Comparison of ENCODE assay signal across 17 cellular contexts in the genomic region with DNA sequence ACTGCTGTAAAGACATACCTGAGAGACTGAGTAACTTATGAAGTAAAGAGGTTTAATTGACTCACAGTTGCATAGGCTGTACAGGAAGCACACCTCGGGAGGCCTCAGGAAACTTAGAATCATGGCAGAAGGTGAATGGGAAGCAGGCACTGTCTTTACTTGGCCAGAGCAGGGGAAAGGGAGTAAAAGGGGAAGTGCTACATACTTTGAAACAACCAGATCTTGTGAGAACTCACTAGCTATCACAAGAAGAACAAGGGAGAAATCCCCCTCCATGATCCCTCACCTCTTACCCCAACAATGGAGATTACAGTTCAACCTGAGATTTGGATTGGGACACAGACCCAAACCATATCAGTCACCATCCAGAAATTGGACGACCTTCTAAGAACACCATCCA.
DNase-seq lines count a peak whose midpoint lies in the region; ATAC-seq, FAIRE-seq and TF ChIP-seq lines count a peak whose summit lies in the region.
"Had no signal": no experiment of that assay in that cellular context is flagged by ENCODE, and none has a peak within 500 bp of the region (broad histone marks: within the 10 kb centered on the region; RNA-seq: fewer than 3 reads in every experiment).

No MANE protein-coding gene starts in this region.

- no peak overlapping the region for H3K56ac ChIP-seq in H9 (ENCODE audit: insufficient read length, low read depth, low read length)

- no peak overlapping the region for H3K9ac ChIP-seq in DND-41 (ENCODE audit: low read depth, low read length)
- H3K9ac ChIP-seq in Karpas-422 (ENCODE audit: low read length) = no peak overlapping the region
- no peak overlapping the region for H3K9ac ChIP-seq in K562 (ENCODE audit: insufficient read depth in 1 of 2, low read depth in 2 of 2, low read length in 2 of 2)
- H3K9ac ChIP-seq in H9 (ENCODE audit: extremely low read depth, insufficient read length, low read length) = no peak overlapping the region

- H3K4me1 ChIP-seq in DND-41 (ENCODE audit: insufficient read depth, low read length) (no peaks in the 10 kb centered on the region), Karpas-422 (ENCODE audit: low read length) (no peaks in the 10 kb centered on the region), K562 (replicated peaks in 1 of 2; ENCODE audit: control insufficient read depth in 2 of 2, insufficient read depth in 2 of 2, low read length in 2 of 2) (no peaks in the 10 kb centered on the region), H9 (ENCODE audit: insufficient read depth, low read length) (no peaks in the 10 kb centered on the region)

- POLR2A ChIA-PET in K562 (lab: Yijun Ruan, JAX) = no interaction called here
- POLR2A ChIA-PET in RWPE1 (lab: Yijun Ruan, JAX; ENCODE audit: low non-redundant PET) = no interaction called here

- H3K4me2 ChIP-seq in DND-41 (ENCODE audit: insufficient read depth, low read length) (no peak overlapping the region), Karpas-422 (ENCODE audit: low read depth, low read length, poor library complexity, severe bottlenecking) (no peak overlapping the region), K562 (ENCODE audit: insufficient read depth, low read length) (no peak overlapping the region), H9 (ENCODE audit: insufficient read depth, insufficient read length, low read length) (no peak overlapping the region)

- H3K4me1 Mint-ChIP-seq in H9 = no peaks in the 10 kb centered on the region

- BruUV-seq in K562 (replicated peaks; lab: Mats Ljungman, UMichigan) = no TSS peak

- no peak overlapping the region for H3K4me3 ChIP-seq in DND-41 (ENCODE audit: low read depth in 1 of 2, low read length in 2 of 2)
- no peak overlapping the region for H3K4me3 ChIP-seq in Karpas-422 (ENCODE audit: low read length)
- no peak overlapping the region for H3K4me3 ChIP-seq in K562

- no peak overlapping the region for H3K18ac ChIP-seq in H9 (ENCODE audit: insufficient read length, low read depth, low read length)

- no peak overlapping the region for H3K27ac ChIP-seq in DND-41 (ENCODE audit: low read length)
- H3K27ac ChIP-seq in Karpas-422 (ENCODE audit: low read length) = no peak overlapping the region
- no peak overlapping the region for H3K27ac ChIP-seq in K562 (ENCODE audit: extremely low read depth, low read depth, low read length)
- H3K27ac ChIP-seq in RWPE1 = no peak overlapping the region
- no peak overlapping the region for H3K27ac ChIP-seq in H9 (ENCODE audit: insufficient read length, low read depth, low read length)

- H3K4me3 Mint-ChIP-seq in H9 = no peak overlapping the region

- no peak overlapping the region for H3T11ph ChIP-seq in H9 (ENCODE audit: low read length)

- H3K27me3 Mint-ChIP-seq in H9 (ENCODE audit: low read depth) = no peaks in the 10 kb centered on the region

- no peak overlapping the region for H2AK5ac ChIP-seq in H9 (ENCODE audit: insufficient read length, low read length)

- TF ChIP-seq POLR2A in K562 (conservative IDR thresholded peaks at IDR 0.05) = no peak

- no peaks in the 10 kb centered on the region for H3K36me3 Mint-ChIP-seq in H9 (ENCODE audit: insufficient read depth in 1 of 3, low read depth in 3 of 3)

- H3K9me3 Mint-ChIP-seq in H9 = no peaks in the 10 kb centered on the region

- intact Hi-C loops in K562 (cut with micrococcal nuclease) (no loop called here), left colon (cut with DNase I, micrococcal nuclease) (no loop called here)

- H4K20me1 ChIP-seq in DND-41 (ENCODE audit: insufficient read depth, low read length) (no peaks in the 10 kb centered on the region), Karpas-422 (ENCODE audit: insufficient read depth, low read depth, low read length) (no peaks in the 10 kb centered on the region), K562 (replicated peaks; ENCODE audit: control insufficient read depth, insufficient read depth, low read length) (no peaks in the 10 kb centered on the region), H9 (ENCODE audit: control insufficient read depth, insufficient read depth, insufficient read length) (no peaks in the 10 kb centered on the region)

- H4K5ac ChIP-seq in H9 (ENCODE audit: insufficient read length, low read depth, low read length) = no peak overlapping the region

- H2AFZ ChIP-seq in DND-41 (ENCODE audit: low read depth, low read length) (peak overlapping the region; percentile 68), Karpas-422 (ENCODE audit: low read length) (peak overlapping the region; percentile 93), K562 (ENCODE audit: low read depth, low read length) (no peak overlapping the region), H9 (ENCODE audit: low read length) (no peak overlapping the region)

- no peak overlapping the region for H2BK15ac ChIP-seq in H9 (ENCODE audit: low read depth, low read length)

- no peaks in the 10 kb centered on the region for H3K9me1 ChIP-seq in K562 (ENCODE audit: control insufficient read depth, insufficient read depth, low read length)

- WGBS in K562 (ENCODE audit: insufficient coverage, low coverage, missing lambda C conversion rate) = 0% methylated on average over 2 of the region's 2 CpGs
- WGBS in H9 (ENCODE audit: extremely low coverage, insufficient read length, low lambda C conversion rate) = no CpG with 5 or more reads among the region's 2 CpGs

- no peak overlapping the region for H2BK5ac ChIP-seq in H9 (ENCODE audit: insufficient read length, low read length)

- H2BK120ac ChIP-seq in H9 (ENCODE audit: low read depth, low read length, poor library complexity, severe bottlenecking) = no peak overlapping the region

- no peak overlapping the region for H2BK20ac ChIP-seq in H9 (ENCODE audit: low read depth, low read length, poor library complexity, severe bottlenecking)

- ATAC-seq in DND-41 (ENCODE audit: insufficient read depth, low read depth) (no peak), K562 (no peak), left colon (no peak)

- no peak for TF ChIP-seq EP300 in K562 (IDR thresholded peaks at IDR 0.05; ENCODE audit: low read length)

- H4K8ac ChIP-seq in H9 (replicated peaks; ENCODE audit: insufficient read length, low read depth, low read length) = no peak overlapping the region

- H3K79me2 ChIP-seq in DND-41 (ENCODE audit: insufficient read depth, low read length) (no peaks in the 10 kb centered on the region), Karpas-422 (ENCODE audit: low read length) (no peaks in the 10 kb centered on the region), K562 (ENCODE audit: control insufficient read depth, insufficient read depth, low read length) (no peaks in the 10 kb centered on the region), H9 (ENCODE audit: insufficient read depth, low read length) (no peaks in the 10 kb centered on the region)

- no peaks in the 10 kb centered on the region for H3K9me2 ChIP-seq in Karpas-422 (replicated peaks; ENCODE audit: insufficient read depth, low read length)

- H3K27ac Mint-ChIP-seq in H9 = no peak overlapping the region

- H3K79me1 ChIP-seq in H9 (ENCODE audit: insufficient read depth, low read depth, low read length, poor library complexity, severe bottlenecking) = no peaks in the 10 kb centered on the region

- H3K9me3 ChIP-seq in DND-41 (ENCODE audit: insufficient read depth, low read length, severe bottlenecking) (no peaks in the 10 kb centered on the region), Karpas-422 (ENCODE audit: low read length) (peaks cover 9% of the 10 kb centered on the region), K562 (replicated peaks; ENCODE audit: control insufficient read depth, insufficient read depth, low read depth, low read length) (no peaks in the 10 kb centered on the region), H9 (ENCODE audit: control insufficient read depth, low read depth, low read length) (no peaks in the 10 kb centered on the region)

- FAIRE-seq in K562 (lab: Jason Lieb, UNC) = no peak
- FAIRE-seq: RCC 7860 had no signal

- H4K91ac ChIP-seq in H9 (ENCODE audit: insufficient read length, low read depth, low read length) = no peak overlapping the region

- no peak for TF ChIP-seq RAD21 in K562 (CRISPR knock-in tag; conservative IDR thresholded peaks at IDR 0.05 in 1 of 2, IDR thresholded peaks at IDR 0.05 in 1 of 2)

- DNase-seq in DND-41 = no peak
- DNase-seq in Karpas-422 = no peak
- peak; percentile 28 for DNase-seq in OCI-M1 (lab: John Stamatoyannopoulos, UW)
- DNase-seq in K562 (ENCODE audit: extremely low read depth in 1 of 4, low spot score in 3 of 4) = no peak
- DNase-seq in RWPE1 (ENCODE audit: low spot score) = no peak
- DNase-seq in left colon = no peak
- no peak for DNase-seq in H9
- DNase-seq: Calu3; GOT3; HCEC 1CT; KG1; NCI-H2029 treated with DMSO at 0.1 percent for 48 hours; NCI-H446 treated with DMSO at 0.1 percent for 48 hours; NCI-H526; NCI-H82; NK-92 treated with Interleukin-12 subunit alpha and Interleukin-12 subunit beta, amount 100 ng/mL, for 24 hours had no signal

- H3K36me3 ChIP-seq in DND-41 (ENCODE audit: insufficient read depth, low read length) = no peaks in the 10 kb centered on the region
- H3K36me3 ChIP-seq in Karpas-422 (ENCODE audit: insufficient read depth, low read length) = no peaks in the 10 kb centered on the region
- H3K36me3 ChIP-seq in K562 (ENCODE audit: control insufficient read depth, insufficient read depth, low read length) = no peaks in the 10 kb centered on the region

- no peak overlapping the region for H3K14ac ChIP-seq in H9 (ENCODE audit: insufficient read depth, low read length)

- no peaks in the 10 kb centered on the region for H3K27me3 ChIP-seq in DND-41 (ENCODE audit: insufficient read depth, low read length, poor library complexity)
- H3K27me3 ChIP-seq in Karpas-422 (ENCODE audit: low read length) = no peaks in the 10 kb centered on the region
- H3K27me3 ChIP-seq in K562 (ENCODE audit: control insufficient read depth in 2 of 2, insufficient read depth in 2 of 2, low read length in 2 of 2) = no peaks in the 10 kb centered on the region
- no peaks in the 10 kb centered on the region for H3K27me3 ChIP-seq in H9 (ENCODE audit: insufficient read depth, low read length)

- no peak overlapping the region for H2BK12ac ChIP-seq in H9 (ENCODE audit: insufficient read length, low read depth, low read length)

- no peak overlapping the region for H3K23ac ChIP-seq in H9 (ENCODE audit: insufficient read length, low read depth, low read length)

- no peaks in the 10 kb centered on the region for H3K23me2 ChIP-seq in H9 (ENCODE audit: insufficient read length, low read depth, low read length, poor library complexity, severe bottlenecking)

- no peak for TF ChIP-seq CTCF in DND-41 (IDR thresholded peaks at IDR 0.05; ENCODE audit: borderline replicate concordance, extremely low read depth, low read length, poor library complexity, severe bottlenecking)
- no peak for TF ChIP-seq CTCF in K562 (IDR thresholded peaks at IDR 0.05 in 2 of 3, conservative IDR thresholded peaks at IDR 0.05 in 1 of 3; ENCODE audit: insufficient read depth in 2 of 3, low read depth in 1 of 3, low read length in 3 of 3)
- no peak for TF ChIP-seq CTCF in RWPE1 (conservative IDR thresholded peaks at IDR 0.05; ENCODE audit: low read depth)
- TF ChIP-seq CTCF in H9 (conservative IDR thresholded peaks at IDR 0.05) = no peak

- no peak overlapping the region for H3K4ac ChIP-seq in H9 (ENCODE audit: low read depth, low read length)

- in situ Hi-C loops in K562 (cut with MboI) = no loop called here

- CTCF ChIA-PET in K562 (lab: Yijun Ruan, JAX; ENCODE audit: low intra/inter-chr PET ratio) (no interaction called here), RWPE1 (lab: Yijun Ruan, JAX) (no interaction called here)

TF ChIP-seq in K562, 482 proteins besides CTCF, POLR2A, EP300 and RAD21 (continues in another document):
- 0 out of 2 replicates have a peak, but pooled peaks have one; percentile 22 for TF ChIP-seq SPI1 (IDR thresholded peaks at IDR 0.05; ENCODE audit: borderline replicate concordance, low read depth, low read length)

Comparison
In these comparisons a context has a peak if more than half of its experiments do, and no peak if none do; other contexts are left out.
1. H2AFZ ChIP-seq: peak in DND-41 (single experiment) and Karpas-422 (single experiment); none in K562 (single experiment) and H9 (single experiment).